In the genomic region with DNA sequence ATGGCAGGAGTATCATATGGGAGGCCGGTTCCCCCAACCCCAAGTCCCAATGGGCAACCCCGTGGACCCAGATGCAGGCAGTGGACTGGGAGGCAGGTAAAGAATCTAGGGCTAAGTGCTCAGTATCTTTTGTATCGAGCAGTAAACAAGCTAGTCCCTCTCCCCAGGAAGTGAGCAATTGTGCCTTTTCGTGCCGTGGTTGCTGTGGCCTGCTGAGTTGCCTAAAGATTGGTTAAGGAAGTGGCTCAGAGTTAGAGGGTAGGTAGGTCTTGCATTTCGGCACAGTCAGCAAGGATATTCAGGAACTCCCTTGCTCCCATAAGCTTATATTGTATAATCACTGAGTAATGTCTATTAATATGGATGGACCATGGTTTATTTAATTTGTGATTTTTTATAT, we compare ENCODE assay signal across 9 cellular contexts. TPM values are rescaled to one million over a fixed set of nuclear protein-coding genes. Genes with fewer than 3 reads are reported as not detected.
DNase-seq lines count a peak whose midpoint lies in the region; ATAC-seq and TF ChIP-seq lines count a peak whose summit lies in the region.
"Had no signal": no experiment of that assay in that cellular context is flagged by ENCODE, and none has a peak within 500 bp of the region (broad histone marks: within the 10 kb centered on the region; RNA-seq: fewer than 3 reads in every experiment).

No MANE protein-coding gene starts in this region.

- H3K4me1 ChIP-seq in HAP-1: no peaks in the 10 kb centered on the region

- peaks cover 1% of the 10 kb centered on the region for H3K36me3 Mint-ChIP-seq in activated naive CD8-positive, alpha-beta T cell treated with anti-CD3 and anti-CD28 coated beads for 36 hours
- peaks cover 6% of the 10 kb centered on the region for H3K36me3 Mint-ChIP-seq in mesothelial cell of epicardium

- ATAC-seq in HG03025 (IDR thresholded peaks at IDR 0.05; ENCODE audit: low FRiP score, unreplicated experiment) (no peak), GM19023 (IDR thresholded peaks at IDR 0.05; ENCODE audit: unreplicated experiment) (no peak)

- no peak for TF ChIP-seq CTCF in mesothelial cell of epicardium (IDR thresholded peaks at IDR 0.05; ENCODE audit: unreplicated experiment)

- H3K4me1 Mint-ChIP-seq in activated naive CD8-positive, alpha-beta T cell treated with anti-CD3 and anti-CD28 coated beads for 36 hours: peaks cover 19% of the 10 kb centered on the region
- H3K4me1 Mint-ChIP-seq in mesothelial cell of epicardium: peaks cover 4% of the 10 kb centered on the region

- peak overlapping the region; percentile 76 for H3K27ac Mint-ChIP-seq in activated naive CD8-positive, alpha-beta T cell treated with anti-CD3 and anti-CD28 coated beads for 36 hours
- no peak overlapping the region for H3K27ac Mint-ChIP-seq in mesothelial cell of epicardium

- no peaks in the 10 kb centered on the region for H3K9me3 ChIP-seq in HAP-1

- DNase-seq in HT1080 (ENCODE audit: low read depth) (peak; percentile 50), T-helper 22 cell (ENCODE audit: low read depth) (peak; percentile 16), mesothelial cell of epicardium (ENCODE audit: low spot score in 2 of 2, unreplicated experiment in 2 of 2) (no peak), HAP-1 (ENCODE audit: low spot score in 2 of 2) (no peak)
- peak; percentile 70 for DNase-seq in activated naive CD8-positive, alpha-beta T cell treated with anti-CD3 and anti-CD28 coated beads for 36 hours
- peak; percentile 51 to 60 for DNase-seq in stimulated activated CD8-positive, alpha-beta memory T cell treated with anti-CD3 and anti-CD28 coated beads, Interleukin-15, amount 100 ng/mL, for 48 hours (ENCODE audit: low read depth in 2 of 2)

- in situ Hi-C loops in HAP-1 (cut with MboI; ENCODE audit: low sequenced_read_pairs): no loop called here

- no peaks in the 10 kb centered on the region for H3K36me3 ChIP-seq in HAP-1 (replicated peaks)

- H3K4me3 ChIP-seq in HAP-1: no peak overlapping the region
- H3K4me3 ChIP-seq: skin epidermis had no signal

- H3K4me3 Mint-ChIP-seq in activated naive CD8-positive, alpha-beta T cell treated with anti-CD3 and anti-CD28 coated beads for 36 hours: no peak overlapping the region
- H3K4me3 Mint-ChIP-seq in mesothelial cell of epicardium: no peak overlapping the region

- peaks cover 1% of the 10 kb centered on the region; the same call in 1 of the 2 replicates for H3K27me3 ChIP-seq in HAP-1 (ENCODE audit: low read depth)

- no peaks in the 10 kb centered on the region for H3K9me3 Mint-ChIP-seq in activated naive CD8-positive, alpha-beta T cell treated with anti-CD3 and anti-CD28 coated beads for 36 hours
- peaks cover 9% of the 10 kb centered on the region for H3K9me3 Mint-ChIP-seq in mesothelial cell of epicardium

- peaks cover 30% of the 10 kb centered on the region for H3K27me3 Mint-ChIP-seq in activated naive CD8-positive, alpha-beta T cell treated with anti-CD3 and anti-CD28 coated beads for 36 hours
- peaks cover 45% of the 10 kb centered on the region for H3K27me3 Mint-ChIP-seq in mesothelial cell of epicardium (ENCODE audit: low read depth)

RNA-seq across cellular contexts. Expression of a gene that starts 1.3 kb away (rescaled TPM):
- not detected in 2 replicates for total RNA-seq in HT1080 (2014; rRNA removed; shearing (Covaris generic))
- polyA plus RNA-seq in HT1080 (2015; cell fraction: cytosol; rRNA removed): not detected in 2 replicates
- not detected in 2 replicates for polyA plus RNA-seq in HT1080 (2015; cell fraction: nucleus; rRNA removed)
- under 1 TPM in 1 of 2 experiments, not detected in 1; 0.08 TPM for total RNA-seq in activated naive CD8-positive, alpha-beta T cell treated with anti-CD3 and anti-CD28 coated beads for 36 hours
- 0.02 to 0.25 TPM in 2 of 3 replicates, not detected in the other for total RNA-seq in mesothelial cell of epicardium

RNA-seq across cellular contexts. Expression of a gene that starts 10.9 kb away (rescaled TPM):
- total RNA-seq in HT1080 (2014; rRNA removed; shearing (Covaris generic)): 214 and 252 TPM in 2 replicates
- 460 and 505 TPM in 2 replicates for polyA plus RNA-seq in HT1080 (2015; cell fraction: cytosol; rRNA removed)
- 242 and 286 TPM in 2 replicates for polyA plus RNA-seq in HT1080 (2015; cell fraction: nucleus; rRNA removed)
- 100 to 1,000 TPM; 163 to 168 TPM for total RNA-seq in activated naive CD8-positive, alpha-beta T cell treated with anti-CD3 and anti-CD28 coated beads for 36 hours
- total RNA-seq in mesothelial cell of epicardium: 86.2 to 90.4 TPM (median 89.5 TPM) in 3 replicates

Comparison
In these comparisons a context has a peak if more than half of its experiments do, and no peak if none do; other contexts are left out.
1. DNase-seq: peak in HT1080 (single experiment), T-helper 22 cell (single experiment), activated naive CD8-positive, alpha-beta T cell treated with anti-CD3 and anti-CD28 coated beads for 36 hours (single experiment) and stimulated activated CD8-positive, alpha-beta memory T cell treated with anti-CD3 and anti-CD28 coated beads, Interleukin-15, amount 100 ng/mL, for 48 hours (2 of 2); none in mesothelial cell of epicardium (0 of 2) and HAP-1 (0 of 2).